8 cellular contexts compared by ENCODE assay signal in genomic region chr1:248858096-248858890, GRCh38. TPM values are rescaled to one million over a fixed set of nuclear protein-coding genes. Genes with fewer than 3 reads are reported as not detected.
DNase-seq lines count a peak whose midpoint lies in the region; ATAC-seq, FAIRE-seq and TF ChIP-seq lines count a peak whose summit lies in the region.

No MANE protein-coding gene starts in this region.

- H3K36me3 ChIP-seq in neutrophil, result peaks cover 23% of the 10 kb centered on the region

- H3K4me3 Mint-ChIP-seq in activated T-helper 17 cell treated with anti-CD3 and anti-CD28 coated beads, Interleukin-2, amount 50 U/mL, for 72 hours, result peak overlapping the region; percentile 98

- H3K4me3 ChIP-seq in neutrophil (ENCODE audit: low read depth in 1 of 2, low read length in 1 of 2), result peak overlapping the region; percentile 83 to 84

- no peaks in the 10 kb centered on the region for H3K9me3 Mint-ChIP-seq in activated T-helper 17 cell treated with anti-CD3 and anti-CD28 coated beads, Interleukin-2, amount 50 U/mL, for 72 hours

- H3K9me3 ChIP-seq in neutrophil, result no peaks in the 10 kb centered on the region

- no peaks in the 10 kb centered on the region for H3K27me3 Mint-ChIP-seq in activated T-helper 17 cell treated with anti-CD3 and anti-CD28 coated beads, Interleukin-2, amount 50 U/mL, for 72 hours

- H3K4me1 Mint-ChIP-seq in activated T-helper 17 cell treated with anti-CD3 and anti-CD28 coated beads, Interleukin-2, amount 50 U/mL, for 72 hours, result peaks cover 43% of the 10 kb centered on the region

- DNase-seq in D721Med (ENCODE audit: insufficient read length, low spot score) (no peak), NCI-H510A treated with DMSO at 0.1 percent for 48 hours (lab: John Stamatoyannopoulos, UW) (peak; percentile 55), frontal cortex (ENCODE audit: low spot score in 2 of 2) (peak; percentile 66 to 78), cortex of kidney (lab: John Stamatoyannopoulos, UW) (no peak)

- H3K27me3 ChIP-seq in neutrophil, result no peaks in the 10 kb centered on the region

- TF ChIP-seq CTCF in D721Med (IDR thresholded peaks at IDR 0.05; ENCODE audit: insufficient read depth, missing control alignments) (peak; percentile 58), neutrophil (IDR thresholded peaks at IDR 0.05) (no peak)

- FAIRE-seq in D721Med (lab: Jason Lieb, UNC), result no peak
- FAIRE-seq in frontal cortex (lab: Jason Lieb, UNC), result no peak

- peaks cover 8% of the 10 kb centered on the region for H3K36me3 Mint-ChIP-seq in activated T-helper 17 cell treated with anti-CD3 and anti-CD28 coated beads, Interleukin-2, amount 50 U/mL, for 72 hours (ENCODE audit: low read depth)

- ATAC-seq in GM19035 (IDR thresholded peaks at IDR 0.05; ENCODE audit: unreplicated experiment) (peak; percentile 47), HG03175 (IDR thresholded peaks at IDR 0.05; ENCODE audit: unreplicated experiment) (peak; percentile 42)
- peak; percentile 51 for ATAC-seq in activated T-helper 17 cell treated with anti-CD3 and anti-CD28 coated beads, Interleukin-2, amount 50 U/mL, for 72 hours (replicated peaks)

- H3K27ac Mint-ChIP-seq in activated T-helper 17 cell treated with anti-CD3 and anti-CD28 coated beads, Interleukin-2, amount 50 U/mL, for 72 hours, result peak overlapping the region; percentile 98

- H3K4me1 ChIP-seq in neutrophil (ENCODE audit: control insufficient read depth in 1 of 2, insufficient read depth in 1 of 2, low read depth in 1 of 2, low read length in 1 of 2), result peaks cover 32 to 34% of the 10 kb centered on the region in 2 experiments

- H3K27ac ChIP-seq in neutrophil, result peak overlapping the region; percentile 92

RNA-seq across cellular contexts. Expression of gene ZNF692, which starts 0.6 kb away (rescaled TPM):
- total RNA-seq in activated T-helper 17 cell treated with anti-CD3 and anti-CD28 coated beads, Interleukin-2, amount 50 U/mL, for 72 hours, result 100 to 1,000 TPM; 103 to 108 TPM
- total RNA-seq in frontal cortex, result 19.6 TPM

RNA-seq across cellular contexts. Expression of gene ZNF672, which starts 20.3 kb away (rescaled TPM):
- total RNA-seq in activated T-helper 17 cell treated with anti-CD3 and anti-CD28 coated beads, Interleukin-2, amount 50 U/mL, for 72 hours, result 10 to 100 TPM; 36.1 to 38.8 TPM
- 14.7 TPM for total RNA-seq in frontal cortex

RNA-seq across cellular contexts. Expression of gene SH3BP5L, which starts 32.6 kb away (rescaled TPM):
- total RNA-seq in activated T-helper 17 cell treated with anti-CD3 and anti-CD28 coated beads, Interleukin-2, amount 50 U/mL, for 72 hours, result 10 to 100 TPM; 21.0 to 25.6 TPM
- 31.4 TPM for total RNA-seq in frontal cortex

RNA-seq across cellular contexts. Expression of gene PGBD2, which starts 47.7 kb away (rescaled TPM):
- 1 to 10 TPM; 6.4 to 6.9 TPM for total RNA-seq in activated T-helper 17 cell treated with anti-CD3 and anti-CD28 coated beads, Interleukin-2, amount 50 U/mL, for 72 hours
- 11.0 TPM for total RNA-seq in frontal cortex

Comparison
In these comparisons a context has a peak if more than half of its experiments do, and no peak if none do; other contexts are left out.
1. DNase-seq: peak in NCI-H510A treated with DMSO at 0.1 percent for 48 hours (single experiment) and frontal cortex (2 of 2); none in D721Med (single experiment) and cortex of kidney (single experiment).
2. Peak in every context shown above with its lines, with median percentiles within 50 percentile points of each other: ATAC-seq.